Comparison of ENCODE assay signal across 1 cellular context in genomic region chr17:39197380-39198185, GRCh38.
TF ChIP-seq lines count a peak whose summit lies in the region.

CACNB1 (minus strand) TSS chr17:39197669; CDS start chr17:39197495, 174 bp downstream.

TF ChIP-seq in HEK293, 187 proteins besides CTCF, POLR2A, EP300 and RAD21 (continued from another document):
- TF ChIP-seq AEBP2 (tag by site-specific recombination; IDR thresholded peaks at IDR 0.05; ENCODE audit: borderline replicate concordance) (no peak), ZNF548 (tag by site-specific recombination; IDR thresholded peaks at IDR 0.05) (no peak), ZNF146 (tag by site-specific recombination; IDR thresholded peaks at IDR 0.05) (no peak), ZNF202 (tag by site-specific recombination; IDR thresholded peaks at IDR 0.05; ENCODE audit: borderline replicate concordance) (no peak), ZNF239 (tag by site-specific recombination; IDR thresholded peaks at IDR 0.05) (no peak), ZNF138 (tag by site-specific recombination; IDR thresholded peaks at IDR 0.05; ENCODE audit: borderline replicate concordance) (no peak), KLF16 (tag by site-specific recombination; IDR thresholded peaks at IDR 0.05) (peak; percentile 73; the same call in 1 of the 2 replicates), ZNF10 (tag by site-specific recombination; IDR thresholded peaks at IDR 0.05) (no peak), ZBTB7A (tag by site-specific recombination; IDR thresholded peaks at IDR 0.05; ENCODE audit: low read depth) (no peak), ZNF362 (tag by site-specific recombination; IDR thresholded peaks at IDR 0.05) (no peak), GLI4 (tag by site-specific recombination; IDR thresholded peaks at IDR 0.05) (no peak)
TF ChIP-seq in HEK293: peak in this region for 34.
